ENCODE assay signal across 35 cellular contexts in the genomic region with DNA sequence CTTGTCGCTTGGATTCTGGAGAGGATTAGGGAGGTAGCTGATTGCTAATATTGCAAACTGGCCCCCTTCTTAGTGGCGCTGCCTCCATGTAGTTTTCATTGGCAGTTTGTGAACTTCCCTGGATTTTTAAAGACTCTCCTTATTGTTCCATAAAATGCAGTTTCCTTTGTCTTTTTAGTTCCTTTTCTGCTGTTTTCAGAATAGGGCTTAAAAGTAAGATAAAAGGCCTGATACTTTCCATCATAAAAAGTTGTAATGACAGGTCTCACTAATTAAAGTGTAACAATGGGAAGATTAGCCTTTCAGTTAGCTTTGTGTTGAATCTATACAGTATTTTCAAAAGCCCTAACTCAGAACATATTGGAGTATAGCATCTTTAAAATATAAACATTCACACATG. TPM values are rescaled to one million over a fixed set of nuclear protein-coding genes. Genes with fewer than 3 reads are reported as not detected.
"Had no signal": no experiment of that assay in that cellular context is flagged by ENCODE, and none has a peak within 500 bp of the region (broad histone marks: within the 10 kb centered on the region; RNA-seq: fewer than 3 reads in every experiment).

No MANE protein-coding gene starts in this region.

- H3K27me3 ChIP-seq: body of pancreas, brain microvascular endothelial cell had no signal

- H3K4me3 ChIP-seq: adrenal gland, body of pancreas, breast epithelium had no signal

- ATAC-seq: activated CD8-positive, alpha-beta T cell treated with anti-CD3 and anti-CD28 coated beads for 36 hours; activated naive CD4-positive, alpha-beta T cell treated with anti-CD3 and anti-CD28 coated beads, Interleukin-2, amount 50 U/mL, for 72 hours; activated T-cell treated with anti-CD3 and anti-CD28 coated beads, Interleukin-2, amount 50 U/mL, for 4 hours; activated T-cell treated with anti-CD3 and anti-CD28 coated beads, Interleukin-2, amount 50 U/mL, for 72 hours; activated T-helper 17 cell treated with anti-CD3 and anti-CD28 coated beads, Interleukin-2, amount 50 U/mL, for 72 hours; body of pancreas had no signal

- H3K4me1 ChIP-seq: adrenal gland, body of pancreas, breast epithelium had no signal

- H3K9me3 ChIP-seq: adrenal gland, body of pancreas, breast epithelium had no signal

- FAIRE-seq: TTC549 had no signal

- H3K27ac ChIP-seq: adrenal gland, body of pancreas, brain microvascular endothelial cell, breast epithelium, VCaP had no signal

- H3K36me3 ChIP-seq: adrenal gland, brain microvascular endothelial cell, breast epithelium had no signal

- DNase-seq: activated B cell treated with CpG ODN at 0.5 μM for 24 hours; activated CD4-positive, alpha-beta memory T cell treated with anti-CD3 and anti-CD28 coated beads for 36 hours; activated CD4-positive, alpha-beta T cell treated with anti-CD3 and anti-CD28 coated beads for 4 hours; activated CD4-positive, alpha-beta T cell treated with anti-CD3 and anti-CD28 coated beads, Interleukin-2, amount 10 ng/mL, durations not matched to agents 24 days and 14 days; activated CD4-positive, alpha-beta T cell treated with anti-CD3 and anti-CD28 coated beads, Interleukin-2, amount 50 U/mL, for 1 hour; activated CD4-positive, alpha-beta T cell treated with anti-CD3 and anti-CD28 coated beads, Interleukin-2, amount 50 U/mL, for 4 hours; activated CD4-positive, CD25-positive, alpha-beta regulatory T cell treated with anti-CD3 and anti-CD28 coated beads, Interleukin-2, amount 50 U/mL, for 72 hours; activated CD8-positive, alpha-beta memory T cell treated with anti-CD3 and anti-CD28 coated beads, Interleukin-2, amount 50 U/mL, for 4 hours; activated CD8-positive, alpha-beta T cell treated with anti-CD3 and anti-CD28 coated beads for 36 hours; activated effector memory CD4-positive, alpha-beta T cell treated with anti-CD3 and anti-CD28 coated beads, Interleukin-2, amount 50 U/mL, for 16 hours; activated gamma-delta T cell treated with Interleukin-2 at 50 U/mL for 16 hours; activated naive CD4-positive, alpha-beta T cell; activated naive CD4-positive, alpha-beta T cell treated with anti-CD3 and anti-CD28 coated beads for 36 hours; activated naive CD4-positive, alpha-beta T cell treated with anti-CD3 and anti-CD28 coated beads, Interleukin-2, amount 50 U/mL, for 16 hours; activated naive CD8-positive, alpha-beta T cell treated with anti-CD3 and anti-CD28 coated beads for 36 hours; activated T-cell treated with anti-CD3 and anti-CD28 coated beads for 4 hours; activated T-cell treated with anti-CD3 and anti-CD28 coated beads, Interleukin-2, amount 50 U/mL, for 1 hour; activated T-cell treated with anti-CD3 and anti-CD28 coated beads, Interleukin-2, amount 50 U/mL, for 4 hours; activated T-cell treated with anti-CD3 and anti-CD28 coated beads, Interleukin-2, amount 50 U/mL, for 72 hours; adrenal gland; amniotic stem cell; aorta; body of pancreas; brain microvascular endothelial cell; central memory CD4-positive, alpha-beta T cell; T-helper 2 cell; T-helper 9 cell had no signal

RNA-seq across cellular contexts. Expression of a gene that starts 21.2 kb away (rescaled TPM):
- total RNA-seq: activated B cell treated with CpG ODN at 0.5 μM for 24 hours; activated CD4-positive, alpha-beta memory T cell treated with anti-CD3 and anti-CD28 coated beads for 36 hours; activated CD4-positive, alpha-beta T cell treated with anti-CD3 and anti-CD28 coated beads, Interleukin-2, amount 10 ng/mL, durations not matched to agents 24 days and 14 days; activated CD8-positive, alpha-beta memory T cell treated with anti-CD3 and anti-CD28 coated beads for 36 hours; activated CD8-positive, alpha-beta T cell treated with anti-CD3 and anti-CD28 coated beads for 36 hours; activated naive CD4-positive, alpha-beta T cell treated with anti-CD3 and anti-CD28 coated beads for 36 hours; activated naive CD4-positive, alpha-beta T cell treated with anti-CD3 and anti-CD28 coated beads, Interleukin-2, amount 50 U/mL, for 72 hours; activated naive CD8-positive, alpha-beta T cell treated with anti-CD3 and anti-CD28 coated beads for 36 hours; activated T-cell treated with anti-CD3 and anti-CD28 coated beads, Interleukin-2, amount 50 U/mL, for 4 hours; activated T-cell treated with anti-CD3 and anti-CD28 coated beads, Interleukin-2, amount 50 U/mL, for 72 hours; activated T-helper 1 cell treated with anti-CD3 and anti-CD28 coated beads, Interleukin-12 subunit alpha, Interleukin-12 subunit beta, Interleukin-2, Interleukin-4 antibody, amounts not matched to agents 30 ng/mL and 10 ng/mL and 1 ng/mL, durations not matched to agents 14 hours and 24 hours and 36 hours; activated T-helper 17 cell treated with anti-CD3 and anti-CD28 coated beads, Interleukin-2, amount 50 U/mL, for 72 hours; aorta; body of pancreas; breast epithelium; cardiac septum had no signal
- polyA plus RNA-seq: adrenal gland had no signal
